ENCODE assay signal across 11 cellular contexts in genomic region chr10:31864834-31865518, GRCh38.
DNase-seq lines count a peak whose midpoint lies in the region; FAIRE-seq and TF ChIP-seq lines count a peak whose summit lies in the region.
"Had no signal": no experiment of that assay in that cellular context is flagged by ENCODE, and none has a peak within 500 bp of the region (broad histone marks: within the 10 kb centered on the region; RNA-seq: fewer than 3 reads in every experiment).

No MANE protein-coding gene starts in this region.

- TF ChIP-seq CTCF in sigmoid colon (IDR thresholded peaks at IDR 0.05) = no peak

- H3K4me3 Mint-ChIP-seq in activated naive CD8-positive, alpha-beta T cell treated with anti-CD3 and anti-CD28 coated beads for 36 hours = no peak overlapping the region

- peak overlapping the region; percentile 8 for H3K4me3 ChIP-seq in SJSA1
- peak overlapping the region in 1 of 4 donors; percentile 3 for H3K4me3 ChIP-seq in sigmoid colon
- H3K4me3 ChIP-seq in MG63 = no peak overlapping the region
- H3K4me3 ChIP-seq: K562, testis had no signal

- H3K9me3 Mint-ChIP-seq in activated naive CD8-positive, alpha-beta T cell treated with anti-CD3 and anti-CD28 coated beads for 36 hours = no peaks in the 10 kb centered on the region

- H3K4me1 Mint-ChIP-seq in activated naive CD8-positive, alpha-beta T cell treated with anti-CD3 and anti-CD28 coated beads for 36 hours = peaks cover 14% of the 10 kb centered on the region

- no peaks in the 10 kb centered on the region for H3K36me3 Mint-ChIP-seq in activated naive CD8-positive, alpha-beta T cell treated with anti-CD3 and anti-CD28 coated beads for 36 hours

- H3K27ac ChIP-seq in SJSA1 = no peak overlapping the region; the same call in 1 of the 2 replicates
- peak overlapping the region; percentile 12 to 56 (median 35) for H3K27ac ChIP-seq in sigmoid colon
- H3K27ac ChIP-seq: epithelial cell of prostate, testis had no signal

- no peaks in the 10 kb centered on the region for H3K27me3 ChIP-seq in SJSA1 (replicated peaks)
- H3K27me3 ChIP-seq in sigmoid colon = no peaks in the 10 kb centered on the region
- H3K27me3 ChIP-seq in MG63 = no peaks in the 10 kb centered on the region
- H3K27me3 ChIP-seq: testis had no signal

- peak; percentile 80 for FAIRE-seq in GM19239 (lab: Jason Lieb, UNC)
- FAIRE-seq: K562 had no signal

- H3K4me1 ChIP-seq in SJSA1 (replicated peaks) (peaks cover 10% of the 10 kb centered on the region), sigmoid colon (peaks cover 0 to 38% (median 23%) of the 10 kb centered on the region in 4 donors)

- H3K36me3 ChIP-seq in SJSA1 (peaks cover 4% of the 10 kb centered on the region; the same call in 1 of the 2 replicates), sigmoid colon (peaks cover 0 to 12% (median under 1%) of the 10 kb centered on the region in 4 donors), MG63 (peaks cover 9% of the 10 kb centered on the region)

- H3K9me3 ChIP-seq in SJSA1 (replicated peaks) = no peaks in the 10 kb centered on the region
- no peaks in the 10 kb centered on the region for H3K9me3 ChIP-seq in sigmoid colon
- H3K9me3 ChIP-seq in MG63 = no peaks in the 10 kb centered on the region
- H3K9me3 ChIP-seq: testis had no signal

- no peaks in the 10 kb centered on the region for H3K27me3 Mint-ChIP-seq in activated naive CD8-positive, alpha-beta T cell treated with anti-CD3 and anti-CD28 coated beads for 36 hours

- intact Hi-C loops in sigmoid colon (cut with DNase I) = loop anchor here (5.0 kb wide), 2 partner anchors 62 to 347 kb away; partner anchors contain the start of gene ARHGAP12

- WGBS in sigmoid colon, 2 donors = 12 to 50% methylated on average over 5 of the region's 5 CpGs

- no peak for TF ChIP-seq POLR2A in sigmoid colon (IDR thresholded peaks at IDR 0.05)

- H3K27ac Mint-ChIP-seq in activated naive CD8-positive, alpha-beta T cell treated with anti-CD3 and anti-CD28 coated beads for 36 hours = no peak overlapping the region

- TF ChIP-seq EP300 in sigmoid colon (IDR thresholded peaks at IDR 0.05) = no peak

- DNase-seq in GM19239 (ENCODE audit: insufficient read length, low spot score) (no peak), SJSA1 (ENCODE audit: low read depth in 1 of 2, low spot score in 2 of 2) (peak in 1 of 2 experiments; percentile 50), iPS DF 19.7 (ENCODE audit: low read depth, low spot score) (peak; percentile 74), sigmoid colon (no peak), MG63 (no peak), SIG-M5 (lab: John Stamatoyannopoulos, UW) (no peak), NCI-H1092 treated with DMSO at 0.1 percent for 48 hours (lab: John Stamatoyannopoulos, UW) (no peak)
- DNase-seq in activated naive CD8-positive, alpha-beta T cell treated with anti-CD3 and anti-CD28 coated beads for 36 hours = no peak
- DNase-seq: testis had no signal
